Comparison of ENCODE assay signal across 8 cellular contexts in the genomic region with DNA sequence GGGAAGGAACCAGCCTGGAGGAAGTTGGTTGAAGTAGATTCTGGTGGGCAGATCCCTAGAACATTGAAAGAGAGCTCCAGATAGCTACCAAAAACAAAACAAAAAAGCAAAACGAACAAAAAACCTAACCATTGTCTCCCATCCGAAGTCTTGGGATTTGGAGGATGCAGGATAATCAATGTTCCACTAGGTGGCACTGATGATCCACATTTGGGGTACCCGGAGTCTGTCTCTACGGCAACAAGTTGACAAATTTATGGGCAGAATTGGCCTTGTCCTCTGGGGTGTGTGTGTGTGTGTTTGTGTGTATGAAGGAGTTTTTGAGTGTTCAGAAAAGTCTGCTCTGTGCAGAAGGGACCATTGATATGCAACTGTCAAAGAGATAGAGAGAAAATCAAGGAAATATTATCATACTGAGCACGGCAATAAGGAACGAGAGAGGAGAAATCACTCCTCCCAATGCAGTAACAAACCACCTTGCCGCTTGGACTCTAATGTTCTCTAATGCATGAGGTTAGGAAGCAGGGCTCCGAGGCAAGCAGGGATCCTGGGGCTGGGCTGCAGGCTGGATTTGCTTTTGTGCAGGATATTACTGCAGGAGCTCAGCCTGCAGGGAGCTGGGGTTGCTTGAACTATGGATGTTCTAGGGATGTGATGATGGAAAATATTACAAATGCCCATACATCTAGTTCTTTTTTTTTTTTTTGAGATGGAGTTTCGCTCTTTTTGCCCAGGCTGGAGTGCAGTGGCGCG. TPM values are rescaled to one million over a fixed set of nuclear protein-coding genes. Genes with fewer than 3 reads are reported as not detected.
DNase-seq lines count a peak whose midpoint lies in the region; ATAC-seq and TF ChIP-seq lines count a peak whose summit lies in the region.

No MANE protein-coding gene starts in this region.

- H3K4me3 ChIP-seq in adrenal gland (no peak overlapping the region), left ventricle myocardium inferior (no peak overlapping the region)

- intact Hi-C loops in adrenal gland (cut with DNase I) (loop anchor here in 1 of 2 donors (10.0 kb wide), 1 partner anchor 1750 kb away; no protein-coding TSS in a partner anchor), left ventricle myocardium inferior (cut with micrococcal nuclease) (no loop called here)

- TF ChIP-seq CTCF in adrenal gland (IDR thresholded peaks at IDR 0.05) = peak; percentile 73 to 94 (median 83)
- peak; percentile 88 for TF ChIP-seq CTCF in left ventricle myocardium inferior (IDR thresholded peaks at IDR 0.05; ENCODE audit: borderline replicate concordance)

- 33 to 38% (median 35%) methylated on average over 11 of the region's 11 CpGs for WGBS in adrenal gland, 4 donors

- peaks cover 12% of the 10 kb centered on the region for H3K27me3 ChIP-seq in adrenal gland
- H3K27me3 ChIP-seq in left ventricle myocardium inferior (ENCODE audit: low read depth) = peaks cover 75% of the 10 kb centered on the region

- H3K36me3 ChIP-seq in adrenal gland (replicated peaks in 1 of 2) = no peaks in the 10 kb centered on the region
- no peaks in the 10 kb centered on the region for H3K36me3 ChIP-seq in left ventricle myocardium inferior

- peak; percentile 29 for DNase-seq in CMK (ENCODE audit: low read depth)
- peak; percentile 71 for DNase-seq in HT-29 (ENCODE audit: low spot score)
- peak; percentile 64 for DNase-seq in RPMI7951 (ENCODE audit: low read depth)
- DNase-seq in adrenal gland = peak; percentile 56 to 75 (median 64)
- DNase-seq in left ventricle myocardium inferior = no peak
- peak; percentile 57 for DNase-seq in renal cortical epithelial cell (ENCODE audit: low read depth)
- no peak for DNase-seq in 8988T

- ATAC-seq in GM18909 (IDR thresholded peaks at IDR 0.05; ENCODE audit: poor library complexity, unreplicated experiment) = peak; percentile 62

- no peak overlapping the region for H3K27ac ChIP-seq in adrenal gland
- H3K27ac ChIP-seq in left ventricle myocardium inferior (replicated peaks) = no peak overlapping the region

- no peak for TF ChIP-seq POLR2A in adrenal gland (IDR thresholded peaks at IDR 0.05)

- H3K9me3 ChIP-seq in adrenal gland (replicated peaks in 1 of 3) (no peaks in the 10 kb centered on the region), left ventricle myocardium inferior (replicated peaks) (no peaks in the 10 kb centered on the region)

- H3K4me1 ChIP-seq in adrenal gland (replicated peaks in 1 of 2) = no peaks in the 10 kb centered on the region
- no peaks in the 10 kb centered on the region for H3K4me1 ChIP-seq in left ventricle myocardium inferior

RNA-seq across cellular contexts. Expression of gene KLHL25, which starts 59.8 kb away (rescaled TPM):
- total RNA-seq in HT-29 (2014; rRNA removed; shearing (Covaris generic)) = 17.9 and 23.6 TPM in 2 replicates
- total RNA-seq in RPMI7951 (2014; rRNA removed; shearing (Covaris generic)) = 4.1 and 5.6 TPM in 2 replicates
- 1 to 10 TPM; 3.7 to 6.2 (median 4.5) TPM for total RNA-seq in adrenal gland
- polyA plus RNA-seq in adrenal gland = 1 to 10 TPM; 1.4 to 3.9 (median 3.9) TPM
- total RNA-seq in left ventricle myocardium inferior = 4.0 TPM
- total RNA-seq in renal cortical epithelial cell = 6.2 and 7.1 TPM in 2 replicates

Comparison
In these comparisons a context has a peak if more than half of its experiments do, and no peak if none do; other contexts are left out.
1. DNase-seq: peak in CMK (single experiment), HT-29 (single experiment), RPMI7951 (single experiment), adrenal gland (7 of 7) and renal cortical epithelial cell (single experiment); none in left ventricle myocardium inferior (single experiment) and 8988T (single experiment).